ENCODE assay signal across 3 cellular contexts in the genomic region with DNA sequence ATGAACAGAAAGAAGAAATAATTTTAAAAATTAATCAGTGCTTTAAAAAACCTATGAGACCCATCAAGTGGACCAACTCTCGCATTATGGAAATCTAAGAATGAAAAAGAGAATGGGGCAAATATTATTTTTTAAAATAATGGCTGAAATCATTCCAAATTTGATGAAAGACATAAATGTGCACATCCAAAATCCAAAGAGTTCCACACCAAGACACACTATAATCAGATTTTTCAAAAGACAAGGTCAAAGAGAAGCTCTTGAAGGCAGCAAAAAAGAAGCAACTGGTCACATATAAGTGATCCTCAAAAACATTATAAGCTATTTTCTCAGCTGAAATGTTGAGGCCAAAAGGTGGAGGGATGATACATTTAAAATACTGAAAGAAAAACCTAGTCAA.
"Had no signal": no experiment of that assay in that cellular context is flagged by ENCODE, and none has a peak within 500 bp of the region (broad histone marks: within the 10 kb centered on the region; RNA-seq: fewer than 3 reads in every experiment).

No MANE protein-coding gene starts in this region.

- DNase-seq: GDM1, GF-D8 had no signal

- H3K4me3 ChIP-seq: GM12878 had no signal
